ENCODE assay signal across 20 cellular contexts in genomic region chr14:104276435-104276834, GRCh38.
"Had no signal": no experiment of that assay in that cellular context is flagged by ENCODE, and none has a peak within 500 bp of the region (broad histone marks: within the 10 kb centered on the region; RNA-seq: fewer than 3 reads in every experiment).

No MANE protein-coding gene starts in this region.

- H3K9me3 Mint-ChIP-seq: activated CD4-positive, alpha-beta T cell treated with anti-CD3 and anti-CD28 coated beads, Interleukin-2, amount 10 ng/mL, durations not matched to agents 7 days and 5 days; dendritic cell treated with granulocyte-macrophage colony-stimulating factor and Interleukin-4, amounts not matched to agents 40 ng/mL and 50 ng/mL, for 4 days; natural killer cell treated with Interleukin-12 subunit alpha and Interleukin-12 subunit beta and Interleukin-15 and Interleukin-18, amount 100 ng/mL, for 72 hours; stimulated activated memory B cell treated with anti-CD40 and anti-IgM and Interleukin-4, amounts not matched to agents 10 μg/mL and 1 μg/mL and 100 μg/mL, for 72 hours; T-helper 1 cell treated with Interleukin-12 subunit alpha and Interleukin-12 subunit beta and Interleukin-4 antibody, amounts not matched to agents 30 μg/mL and 1 μg/mL, for 36 hours had no signal

- H3K36me3 ChIP-seq: esophagus muscularis mucosa, neutrophil had no signal

- H3K27me3 ChIP-seq: hepatocyte had no signal

- H3K4me3 Mint-ChIP-seq: activated CD4-positive, alpha-beta T cell treated with anti-CD3 and anti-CD28 coated beads, Interleukin-2, amount 10 ng/mL, durations not matched to agents 7 days and 5 days; activated CD8-positive, alpha-beta T cell treated with anti-CD3 and anti-CD28 coated beads, Interleukin-2, amount 10 ng/mL, durations not matched to agents 7 days and 5 days; dendritic cell treated with granulocyte-macrophage colony-stimulating factor and Interleukin-4, amounts not matched to agents 40 ng/mL and 50 ng/mL, for 4 days; mesothelial cell of epicardium; natural killer cell treated with Interleukin-12 subunit alpha and Interleukin-12 subunit beta and Interleukin-15 and Interleukin-18, amount 100 ng/mL, for 72 hours; stimulated activated memory B cell treated with anti-CD40 and anti-IgM and Interleukin-4, amounts not matched to agents 10 μg/mL and 1 μg/mL and 100 μg/mL, for 72 hours; T-helper 1 cell treated with Interleukin-12 subunit alpha and Interleukin-12 subunit beta and Interleukin-4 antibody, amounts not matched to agents 30 μg/mL and 1 μg/mL, for 36 hours had no signal

- H3K27ac Mint-ChIP-seq: activated CD4-positive, alpha-beta T cell treated with anti-CD3 and anti-CD28 coated beads, Interleukin-2, amount 10 ng/mL, durations not matched to agents 7 days and 5 days; activated CD8-positive, alpha-beta T cell treated with anti-CD3 and anti-CD28 coated beads, Interleukin-2, amount 10 ng/mL, durations not matched to agents 7 days and 5 days; dendritic cell treated with granulocyte-macrophage colony-stimulating factor and Interleukin-4, amounts not matched to agents 40 ng/mL and 50 ng/mL, for 4 days; mesothelial cell of epicardium; natural killer cell treated with Interleukin-12 subunit alpha and Interleukin-12 subunit beta and Interleukin-15 and Interleukin-18, amount 100 ng/mL, for 72 hours; stimulated activated memory B cell treated with anti-CD40 and anti-IgM and Interleukin-4, amounts not matched to agents 10 μg/mL and 1 μg/mL and 100 μg/mL, for 72 hours; T-helper 1 cell treated with Interleukin-12 subunit alpha and Interleukin-12 subunit beta and Interleukin-4 antibody, amounts not matched to agents 30 μg/mL and 1 μg/mL, for 36 hours had no signal

- ATAC-seq: activated CD4-positive, CD25-positive, alpha-beta regulatory T cell treated with anti-CD3 and anti-CD28 coated beads, Interleukin-2, amount 50 U/mL, for 24 hours; activated CD8-positive, alpha-beta T cell treated with anti-CD3 and anti-CD28 coated beads, Interleukin-2, amount 10 ng/mL, durations not matched to agents 7 days and 5 days; natural killer cell treated with Interleukin-12 subunit alpha and Interleukin-12 subunit beta and Interleukin-15 and Interleukin-18, amount 100 ng/mL, for 72 hours; sciatic nerve; stimulated activated memory B cell treated with anti-CD40 and anti-IgM and Interleukin-4, amounts not matched to agents 10 μg/mL and 1 μg/mL and 100 μg/mL, for 72 hours had no signal

- DNase-seq: activated CD4-positive, alpha-beta T cell treated with anti-CD3 and anti-CD28 coated beads, Interleukin-2, amount 10 ng/mL, durations not matched to agents 7 days and 5 days; activated CD8-positive, alpha-beta memory T cell treated with anti-CD3 and anti-CD28 coated beads, Interleukin-2, amount 50 U/mL, for 48 hours; activated CD8-positive, alpha-beta T cell treated with anti-CD3 and anti-CD28 coated beads, Interleukin-2, amount 10 ng/mL, durations not matched to agents 7 days and 5 days; activated effector memory CD4-positive, alpha-beta T cell treated with Interleukin-2 at 50 U/mL for 16 hours; activated naive CD4-positive, alpha-beta T cell treated with anti-CD3 and anti-CD28 coated beads, Interleukin-2, amount 50 U/mL, for 16 hours; activated T-cell treated with anti-CD3 and anti-CD28 coated beads, Interleukin-2, amount 50 U/mL, for 48 hours; effector memory CD4-positive, alpha-beta T cell; stimulated activated CD4-positive, alpha-beta T cell treated with anti-CD3 and anti-CD28 coated beads, Interleukin-4, amount 100 ng/mL, for 4 hours had no signal

- H3K4me1 Mint-ChIP-seq: activated CD4-positive, alpha-beta T cell treated with anti-CD3 and anti-CD28 coated beads, Interleukin-2, amount 10 ng/mL, durations not matched to agents 7 days and 5 days; stimulated activated memory B cell treated with anti-CD40 and anti-IgM and Interleukin-4, amounts not matched to agents 10 μg/mL and 1 μg/mL and 100 μg/mL, for 72 hours had no signal

- H3K36me3 Mint-ChIP-seq: mesothelial cell of epicardium; natural killer cell treated with Interleukin-12 subunit alpha and Interleukin-12 subunit beta and Interleukin-15 and Interleukin-18, amount 100 ng/mL, for 72 hours; stimulated activated memory B cell treated with anti-CD40 and anti-IgM and Interleukin-4, amounts not matched to agents 10 μg/mL and 1 μg/mL and 100 μg/mL, for 72 hours had no signal

- H3K27ac ChIP-seq: esophagus muscularis mucosa, hepatocyte, neutrophil, parathyroid adenoma had no signal

- H3K9me3 ChIP-seq: esophagus muscularis mucosa, neutrophil had no signal

- H3K4me1 ChIP-seq: esophagus muscularis mucosa, parathyroid adenoma had no signal

- H3K4me3 ChIP-seq: esophagus muscularis mucosa, hepatocyte, lung had no signal
